4 cellular contexts compared by ENCODE assay signal in the genomic region with DNA sequence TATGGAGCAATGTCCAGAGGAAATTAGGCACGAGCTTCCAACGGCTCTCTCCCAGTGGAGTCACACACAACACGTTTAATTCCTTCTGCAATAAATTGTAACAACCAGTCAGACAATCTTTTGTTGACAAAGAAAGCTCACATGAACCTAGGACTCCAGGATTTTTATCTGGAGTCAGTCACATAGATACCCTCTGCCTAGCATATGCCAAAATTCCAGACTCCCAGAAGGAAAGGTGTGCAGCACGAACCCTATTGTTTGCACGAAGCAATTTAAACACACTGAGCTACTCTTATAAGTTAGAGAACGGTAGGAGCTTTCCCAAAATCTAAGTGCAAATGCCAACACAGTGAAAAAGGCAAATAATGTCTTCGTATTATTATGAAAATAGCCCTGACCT.
"Had no signal": no experiment of that assay in that cellular context is flagged by ENCODE, and none has a peak within 500 bp of the region (broad histone marks: within the 10 kb centered on the region; RNA-seq: fewer than 3 reads in every experiment).

No MANE protein-coding gene starts in this region.

- H2AFZ ChIP-seq: GM23338 had no signal

- DNase-seq: H9, KG1 had no signal

- H3K4me3 ChIP-seq: GM23338, K562 had no signal

- H3K4me2 ChIP-seq: GM23338 had no signal
